ENCODE assay signal across 1 cellular context in genomic region chr15:76337739-76338554, GRCh38.
TF ChIP-seq lines count a peak whose summit lies in the region.

No MANE protein-coding gene starts in this region.

TF ChIP-seq in HepG2, 621 proteins besides CTCF, POLR2A, EP300 and RAD21 (continued from another document and continues in another):
- peak; percentile 60 for TF ChIP-seq ZNF800 (CRISPR knock-in tag; IDR thresholded peaks at IDR 0.05)
- peak; percentile 69; the same call in 1 of the 2 replicates for TF ChIP-seq PAX8 (CRISPR knock-in tag; IDR thresholded peaks at IDR 0.05; ENCODE audit: borderline replicate concordance)
- TF ChIP-seq GLMP (CRISPR knock-in tag; IDR thresholded peaks at IDR 0.05; ENCODE audit: borderline replicate concordance), result no peak
- TF ChIP-seq MAFF (IDR thresholded peaks at IDR 0.05; ENCODE audit: low read depth, low read length), result no peak
- TF ChIP-seq FOXJ3 (CRISPR knock-in tag; IDR thresholded peaks at IDR 0.05; ENCODE audit: borderline replicate concordance), result no peak
- TF ChIP-seq SPEN (CRISPR knock-in tag; IDR thresholded peaks at IDR 0.05; ENCODE audit: low read depth), result peak; percentile 77
- TF ChIP-seq DDIT3 (CRISPR knock-in tag; IDR thresholded peaks at IDR 0.05), result no peak
- TF ChIP-seq MTA1 (CRISPR knock-in tag; IDR thresholded peaks at IDR 0.05; ENCODE audit: borderline replicate concordance), result peak; percentile 90; the same call in 1 of the 2 replicates
- TF ChIP-seq TEF (CRISPR knock-in tag; IDR thresholded peaks at IDR 0.05), result no peak
- TF ChIP-seq ZNF274 (CRISPR knock-in tag; IDR thresholded peaks at IDR 0.05), result no peak
- TF ChIP-seq ZNF34 (CRISPR knock-in tag; IDR thresholded peaks at IDR 0.05; ENCODE audit: borderline replicate concordance), result no peak
- no peak for TF ChIP-seq ZHX1 (CRISPR knock-in tag; IDR thresholded peaks at IDR 0.05; ENCODE audit: low read depth)
- TF ChIP-seq ZNF556 (CRISPR knock-in tag; IDR thresholded peaks at IDR 0.05; ENCODE audit: borderline replicate concordance), result peak; percentile 47; the same call in 1 of the 2 replicates
- no peak; the same call in 1 of the 2 replicates for TF ChIP-seq STAG1 (CRISPR knock-in tag; IDR thresholded peaks at IDR 0.05)
- TF ChIP-seq FOSL1 (CRISPR knock-in tag; IDR thresholded peaks at IDR 0.05; ENCODE audit: borderline replicate concordance), result no peak
- no peak for TF ChIP-seq RBM22 (optimal IDR thresholded peaks at IDR 0.05; ENCODE audit: low read length)
- no peak for TF ChIP-seq ZBTB39 (CRISPR knock-in tag; IDR thresholded peaks at IDR 0.05)
- no peak for TF ChIP-seq PCBP1 (IDR thresholded peaks at IDR 0.05; ENCODE audit: borderline replicate concordance, low read depth, low read length)
- TF ChIP-seq ZNF292 (CRISPR knock-in tag; IDR thresholded peaks at IDR 0.05; ENCODE audit: borderline replicate concordance, low read depth), result 0 out of 2 replicates have a peak, but pooled peaks have one; percentile 12
- TF ChIP-seq ZNF772 (CRISPR knock-in tag; IDR thresholded peaks at IDR 0.05), result peak; percentile 80
- peak; percentile 83; the same call in 1 of the 2 replicates for TF ChIP-seq GLI4 (CRISPR knock-in tag; IDR thresholded peaks at IDR 0.05; ENCODE audit: borderline replicate concordance)
- no peak for TF ChIP-seq RXRB (CRISPR knock-in tag; IDR thresholded peaks at IDR 0.05; ENCODE audit: borderline replicate concordance)
- TF ChIP-seq TCF7 (IDR thresholded peaks at IDR 0.05; ENCODE audit: low read depth), result no peak
- TF ChIP-seq ZFP36 (IDR thresholded peaks at IDR 0.05; ENCODE audit: borderline replicate concordance, low read depth, low read length, partially characterized antibody), result no peak
- TF ChIP-seq ZNF83 (CRISPR knock-in tag; IDR thresholded peaks at IDR 0.05; ENCODE audit: borderline replicate concordance), result no peak
- no peak for TF ChIP-seq NPAS2 (CRISPR knock-in tag; IDR thresholded peaks at IDR 0.05; ENCODE audit: borderline replicate concordance)
- TF ChIP-seq MIER2 (CRISPR knock-in tag; IDR thresholded peaks at IDR 0.05), result 0 out of 2 replicates have a peak, but pooled peaks have one; percentile 26
- TF ChIP-seq ZXDC (CRISPR knock-in tag; IDR thresholded peaks at IDR 0.05), result no peak
- TF ChIP-seq ZNF703 (CRISPR knock-in tag; IDR thresholded peaks at IDR 0.05; ENCODE audit: borderline replicate concordance), result no peak
- TF ChIP-seq ZNF564 (CRISPR knock-in tag; IDR thresholded peaks at IDR 0.05), result no peak; the same call in 1 of the 2 replicates
- no peak for TF ChIP-seq MBD4 (IDR thresholded peaks at IDR 0.05; ENCODE audit: borderline replicate concordance, low read length)
- no peak for TF ChIP-seq ZC3H4 (CRISPR knock-in tag; IDR thresholded peaks at IDR 0.05; ENCODE audit: borderline replicate concordance)
- no peak for TF ChIP-seq E2F2 (CRISPR knock-in tag; IDR thresholded peaks at IDR 0.05; ENCODE audit: borderline replicate concordance)
- 0 out of 4 replicates have a peak, but pooled peaks of 1 of the 2 experiments have one; percentile 29 for TF ChIP-seq HMGXB4 (CRISPR knock-in tag; IDR thresholded peaks at IDR 0.05; ENCODE audit: borderline replicate concordance in 1 of 2, low read depth in 1 of 2)
- no peak for TF ChIP-seq HNF4A (CRISPR knock-in tag; IDR thresholded peaks at IDR 0.05)
- TF ChIP-seq GZF1 (CRISPR knock-in tag; IDR thresholded peaks at IDR 0.05), result 0 out of 2 replicates have a peak, but pooled peaks have one; percentile 86
- TF ChIP-seq ZNF501 (CRISPR knock-in tag; IDR thresholded peaks at IDR 0.05), result 0 out of 2 replicates have a peak, but pooled peaks have one; percentile 25
- no peak for TF ChIP-seq RNF219 (CRISPR knock-in tag; IDR thresholded peaks at IDR 0.05)
